In the genomic region with DNA sequence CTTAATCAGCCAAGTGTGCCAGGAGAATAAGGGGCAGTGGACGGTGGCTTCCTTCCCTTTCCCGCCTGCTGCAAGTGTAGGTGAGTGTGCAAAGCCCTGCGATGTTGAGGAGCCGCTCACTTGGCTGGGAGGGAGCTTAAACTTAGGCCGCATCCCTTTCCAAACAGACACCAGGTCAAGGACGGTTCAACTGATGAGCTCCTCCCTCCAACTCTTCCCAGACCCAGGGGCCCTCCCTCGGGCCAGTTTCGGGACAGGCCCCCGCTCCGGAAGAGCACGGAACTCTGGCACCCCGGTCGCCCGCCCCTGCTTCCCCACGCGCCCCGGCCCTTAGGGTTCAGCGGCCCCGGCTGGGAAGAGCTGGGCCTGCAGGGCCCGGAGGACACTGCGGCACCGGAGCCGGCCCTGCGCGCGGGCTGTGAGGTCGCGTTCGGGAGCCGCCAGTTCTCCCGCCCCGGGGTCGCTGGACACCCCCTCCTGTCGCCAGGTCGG, we compare ENCODE assay signal across 8 cellular contexts. TPM values are rescaled to one million over a fixed set of nuclear protein-coding genes. Genes with fewer than 3 reads are reported as not detected.
DNase-seq lines count a peak whose midpoint lies in the region; ATAC-seq and TF ChIP-seq lines count a peak whose summit lies in the region.

No MANE protein-coding gene starts in this region.

- peak in 3 of 5 donors; percentile 22 to 52 (median 32) for DNase-seq in CD4-positive, alpha-beta memory T cell
- DNase-seq in fibroblast of peridontal ligament (ENCODE audit: extremely low read depth) (peak; percentile 17), neural crest cell (ENCODE audit: low read depth, low spot score) (no peak), NCI-H1105 treated with DMSO at 0.1 percent for 48 hours (lab: John Stamatoyannopoulos, UW) (no peak), 8988T (no peak)

- peaks cover 0 to 1% (median 0%) of the 10 kb centered on the region in 8 donors for H3K9me3 Mint-ChIP-seq in CD4-positive, alpha-beta memory T cell
- no peaks in the 10 kb centered on the region for H3K9me3 Mint-ChIP-seq in neural crest cell

- peaks cover 26% of the 10 kb centered on the region for H3K36me3 ChIP-seq in CD4-positive, alpha-beta memory T cell (ENCODE audit: insufficient read depth, low read length)

- no peaks in the 10 kb centered on the region for H3K9me3 ChIP-seq in CD4-positive, alpha-beta memory T cell (ENCODE audit: control insufficient read depth in 1 of 2, low read length in 2 of 2)

- peak overlapping the region; percentile 91 for H3K27ac ChIP-seq in CD4-positive, alpha-beta memory T cell (ENCODE audit: low read depth, low read length)

- H3K4me3 ChIP-seq in CD4-positive, alpha-beta memory T cell (ENCODE audit: low read length in 2 of 2), result peak overlapping the region; percentile 69 to 93
- peak overlapping the region; percentile 90 for H3K4me3 ChIP-seq in WI38 (ENCODE audit: low read depth, low read length)

- H3K4me1 Mint-ChIP-seq in CD4-positive, alpha-beta memory T cell, result peaks cover 28 to 76% (median 50%) of the 10 kb centered on the region in 4 donors
- peaks cover 43% of the 10 kb centered on the region for H3K4me1 Mint-ChIP-seq in neural crest cell

- H3K27me3 ChIP-seq in CD4-positive, alpha-beta memory T cell (ENCODE audit: insufficient read depth, low read length), result no peaks in the 10 kb centered on the region

- intact Hi-C loops in CD4-positive, alpha-beta memory T cell (cut with micrococcal nuclease), result loop anchor here (10.0 kb wide), 1 partner anchor 454 kb away; the partner anchor contains the start of gene CLPTM1L

- peaks cover 17 to 50% of the 10 kb centered on the region in 2 donors for H3K36me3 Mint-ChIP-seq in CD4-positive, alpha-beta memory T cell
- H3K36me3 Mint-ChIP-seq in neural crest cell (ENCODE audit: low read depth), result peaks cover 15% of the 10 kb centered on the region

- TF ChIP-seq CTCF in WI38 (IDR thresholded peaks at IDR 0.05; ENCODE audit: low read depth, low read length) (no peak), neural crest cell (conservative IDR thresholded peaks at IDR 0.05) (no peak)

- CTCF ChIA-PET in CD4-positive, alpha-beta memory T cell (lab: Charles Lee; ENCODE audit: partially characterized antibody), result no interaction called here

- POLR2A ChIA-PET in CD4-positive, alpha-beta memory T cell (lab: Charles Lee; ENCODE audit: partially characterized antibody), result interaction anchor here (1.8 to 3.0 kb wide), 2 partner anchors 9 to 22 kb away, joined by 6 to 15 read pairs; no protein-coding TSS in a partner anchor

- no peaks in the 10 kb centered on the region for H3K27me3 Mint-ChIP-seq in CD4-positive, alpha-beta memory T cell
- H3K27me3 Mint-ChIP-seq in neural crest cell (ENCODE audit: low read depth), result no peaks in the 10 kb centered on the region

- H3K4me3 Mint-ChIP-seq in CD4-positive, alpha-beta memory T cell, result peak overlapping the region; percentile 78 to 98 (median 89)
- peak overlapping the region; percentile 100 for H3K4me3 Mint-ChIP-seq in neural crest cell

- H3K27ac Mint-ChIP-seq in CD4-positive, alpha-beta memory T cell, result peak overlapping the region; percentile 48 to 99 (median 82)
- H3K27ac Mint-ChIP-seq in neural crest cell (ENCODE audit: unreplicated experiment), result peak overlapping the region; percentile 67

- ATAC-seq in GM19395 (IDR thresholded peaks at IDR 0.05; ENCODE audit: unreplicated experiment) (peak; percentile 28), HG03457 (IDR thresholded peaks at IDR 0.05; ENCODE audit: unreplicated experiment) (peak; percentile 16)

- peaks cover 61% of the 10 kb centered on the region for H3K4me1 ChIP-seq in CD4-positive, alpha-beta memory T cell (ENCODE audit: insufficient read depth, low read length)

RNA-seq across cellular contexts. Expression of gene MRPL36, which starts 0.5 kb away (rescaled TPM):
- 10 to 100 TPM; 30.7 to 34.8 TPM for total RNA-seq in CD4-positive, alpha-beta memory T cell
- polyA plus RNA-seq in CD4-positive, alpha-beta memory T cell, result 10 to 100 TPM; 74.6 to 85.1 TPM
- total RNA-seq in neural crest cell, result 50.8 and 53.2 TPM in 2 replicates

RNA-seq across cellular contexts. Expression of gene NDUFS6, which starts 2.1 kb away (rescaled TPM):
- 10 to 100 TPM; 14.4 to 16.9 TPM for total RNA-seq in CD4-positive, alpha-beta memory T cell
- polyA plus RNA-seq in CD4-positive, alpha-beta memory T cell, result 10 to 100 TPM; 60.1 to 79.0 TPM
- 50.2 and 52.3 TPM in 2 replicates for total RNA-seq in neural crest cell

Comparison
In these comparisons a context has a peak if more than half of its experiments do, and no peak if none do; other contexts are left out.
1. DNase-seq: peak in CD4-positive, alpha-beta memory T cell (3 of 5) and fibroblast of peridontal ligament (single experiment); none in neural crest cell (single experiment), NCI-H1105 treated with DMSO at 0.1 percent for 48 hours (single experiment) and 8988T (single experiment).